In the genomic region with DNA sequence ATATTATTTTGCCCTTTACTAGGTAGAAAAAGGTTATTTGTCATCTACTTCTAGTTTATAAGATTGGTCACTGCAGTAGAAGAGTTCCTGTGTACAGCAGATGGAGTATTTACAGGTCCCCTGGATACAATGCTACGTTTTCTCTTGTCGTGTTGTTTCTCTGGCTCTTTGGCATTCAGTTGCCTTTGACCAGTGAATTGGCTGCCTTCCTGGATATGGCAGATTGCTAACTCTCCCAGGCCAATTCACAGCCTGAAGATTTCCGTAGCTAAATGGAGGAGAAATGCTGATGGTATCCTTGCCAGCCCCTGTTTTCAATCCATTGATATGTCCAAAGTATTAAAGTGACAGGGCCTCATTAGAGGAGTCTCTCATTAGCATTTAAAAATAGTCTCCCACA, we compare ENCODE assay signal across 24 cellular contexts. TPM values are rescaled to one million over a fixed set of nuclear protein-coding genes. Genes with fewer than 3 reads are reported as not detected.
DNase-seq lines count a peak whose midpoint lies in the region; ATAC-seq and TF ChIP-seq lines count a peak whose summit lies in the region.
"Had no signal": no experiment of that assay in that cellular context is flagged by ENCODE, and none has a peak within 500 bp of the region (broad histone marks: within the 10 kb centered on the region; RNA-seq: fewer than 3 reads in every experiment).

No MANE protein-coding gene starts in this region.

- TF ChIP-seq POLR2A in uterus (IDR thresholded peaks at IDR 0.05), result no peak
- no peak for TF ChIP-seq POLR2A in sigmoid colon (IDR thresholded peaks at IDR 0.05)

- H3K4me3 ChIP-seq in uterus, result no peak overlapping the region
- no peak overlapping the region for H3K4me3 ChIP-seq in sigmoid colon
- no peak overlapping the region for H3K4me3 ChIP-seq in upper lobe of right lung
- H3K4me3 ChIP-seq: heart left ventricle, Peyer's patch, SJSA1, suprapubic skin had no signal

- H3K9me3 ChIP-seq in uterus, result no peaks in the 10 kb centered on the region
- H3K9me3 ChIP-seq in sigmoid colon, result no peaks in the 10 kb centered on the region
- no peaks in the 10 kb centered on the region for H3K9me3 ChIP-seq in upper lobe of right lung
- H3K9me3 ChIP-seq: Peyer's patch, SJSA1, suprapubic skin had no signal

- TF ChIP-seq EP300 in sigmoid colon (IDR thresholded peaks at IDR 0.05), result no peak

- no peak for ATAC-seq in upper lobe of right lung
- ATAC-seq: activated naive CD8-positive, alpha-beta T cell treated with anti-CD3 and anti-CD28 coated beads, Interleukin-2, amount 50 U/mL, for 24 hours; esophagus mucosa; heart left ventricle; left ventricle myocardium superior had no signal

- H3K36me3 ChIP-seq in uterus, result no peaks in the 10 kb centered on the region
- H3K36me3 ChIP-seq in sigmoid colon, result no peaks in the 10 kb centered on the region
- no peaks in the 10 kb centered on the region for H3K36me3 ChIP-seq in upper lobe of right lung
- H3K36me3 ChIP-seq: heart left ventricle, Peyer's patch, SJSA1, suprapubic skin had no signal

- peak overlapping the region; percentile 17 for H3K27ac ChIP-seq in caudate nucleus (ENCODE audit: low read depth, low read length)
- peak overlapping the region; percentile 8 for H3K27ac ChIP-seq in layer of hippocampus (ENCODE audit: low read depth, low read length)
- no peak overlapping the region for H3K27ac ChIP-seq in uterus
- H3K27ac ChIP-seq in sigmoid colon, result no peak overlapping the region
- H3K27ac ChIP-seq in upper lobe of right lung, result no peak overlapping the region
- H3K27ac ChIP-seq: heart left ventricle, Peyer's patch, SJSA1, suprapubic skin, VCaP had no signal

- H3K4me1 ChIP-seq in uterus (no peaks in the 10 kb centered on the region), sigmoid colon (peaks cover 0 to 3% (median 0%) of the 10 kb centered on the region in 4 donors), upper lobe of right lung (no peaks in the 10 kb centered on the region)
- H3K4me1 ChIP-seq: heart left ventricle, Peyer's patch, SJSA1, suprapubic skin had no signal

- peak; percentile 18 for DNase-seq in AG08395 (ENCODE audit: low spot score)
- DNase-seq in NCI-H1092 treated with DMSO at 0.1 percent for 48 hours (lab: John Stamatoyannopoulos, UW), result peak; percentile 44
- peak in 28 of 61 donors; percentile 1 to 92 (median 15) for DNase-seq in caudate nucleus (lab: John Stamatoyannopoulos, UW)
- no peak for DNase-seq in uterus
- DNase-seq in NCI-H128 (lab: John Stamatoyannopoulos, UW; ENCODE audit: unreplicated experiment), result no peak
- no peak for DNase-seq in sigmoid colon
- DNase-seq in upper lobe of right lung, result no peak
- DNase-seq: activated CD4-positive, alpha-beta T cell treated with anti-CD3 and anti-CD28 coated beads, Interleukin-2, amount 10 ng/mL, durations not matched to agents 7 days and 5 days; activated CD8-positive, alpha-beta memory T cell treated with anti-CD3 and anti-CD28 coated beads, Interleukin-2, amount 50 U/mL, for 4 hours; activated naive CD8-positive, alpha-beta T cell treated with anti-CD3 and anti-CD28 coated beads, Interleukin-2, amount 50 U/mL, for 24 hours; central memory CD4-positive, alpha-beta T cell; effector CD8-positive, alpha-beta T cell; H7; heart left ventricle; KBM-7; left ventricle myocardium superior; NCI-H2029 treated with DMSO at 0.1 percent for 48 hours; Peyer's patch; stimulated activated CD8-positive, alpha-beta memory T cell treated with anti-CD3 and anti-CD28 coated beads, Interleukin-4, amount 100 ng/mL, for 48 hours had no signal

- intact Hi-C loops in uterus (cut with DNase I; ENCODE audit: low total_unique reads) (no loop called here), sigmoid colon (cut with DNase I) (no loop called here), upper lobe of right lung (cut with DNase I) (no loop called here)

- no peak for TF ChIP-seq CTCF in uterus (IDR thresholded peaks at IDR 0.05)
- no peak for TF ChIP-seq CTCF in sigmoid colon (IDR thresholded peaks at IDR 0.05)
- TF ChIP-seq CTCF in upper lobe of right lung (IDR thresholded peaks at IDR 0.05), result no peak

- H3K27me3 ChIP-seq in layer of hippocampus (ENCODE audit: control insufficient read depth, insufficient read depth, low read length) (no peaks in the 10 kb centered on the region), uterus (no peaks in the 10 kb centered on the region), sigmoid colon (no peaks in the 10 kb centered on the region), upper lobe of right lung (no peaks in the 10 kb centered on the region)
- H3K27me3 ChIP-seq: heart left ventricle, Peyer's patch, SJSA1 had no signal

- WGBS in sigmoid colon, 2 donors, result 80 to 84% methylated on average over 3 of the region's 3 CpGs

RNA-seq across cellular contexts. Expression of gene GNAQ, which starts 32.5 kb away (rescaled TPM):
- total RNA-seq in uterus (10 to 100 TPM; 35.4 to 95.7 (median 52.3) TPM), sigmoid colon (10 to 100 TPM; 49.5 to 79.2 (median 59.0) TPM), upper lobe of right lung (132 TPM)
- 10 to 100 TPM; 21.6 to 25.9 (median 25.2) TPM for polyA plus RNA-seq in sigmoid colon

Comparison
In these comparisons a context has a peak if more than half of its experiments do, and no peak if none do; other contexts are left out.
1. DNase-seq: peak in AG08395 (single experiment) and NCI-H1092 treated with DMSO at 0.1 percent for 48 hours (single experiment); none in uterus (0 of 2), NCI-H128 (single experiment), sigmoid colon (single experiment) and upper lobe of right lung (single experiment).
2. H3K27ac ChIP-seq: peak in caudate nucleus (single experiment) and layer of hippocampus (single experiment); none in uterus (0 of 2), sigmoid colon (0 of 4) and upper lobe of right lung (single experiment).